In genomic region chr5:90484540-90484939, GRCh38 we compare ENCODE assay signal across 14 cellular contexts. TPM values are rescaled to one million over a fixed set of nuclear protein-coding genes. Genes with fewer than 3 reads are reported as not detected.
DNase-seq lines count a peak whose midpoint lies in the region; ATAC-seq and TF ChIP-seq lines count a peak whose summit lies in the region.
"Had no signal": no experiment of that assay in that cellular context is flagged by ENCODE, and none has a peak within 500 bp of the region (broad histone marks: within the 10 kb centered on the region; RNA-seq: fewer than 3 reads in every experiment).

No MANE protein-coding gene starts in this region.

- peak overlapping the region; percentile 70 for H3K27ac ChIP-seq in VCaP
- no peak overlapping the region for H3K27ac ChIP-seq in endodermal cell (ENCODE audit: low read depth, low read length)
- H3K27ac ChIP-seq in mesendoderm (ENCODE audit: low read depth, low read length): no peak overlapping the region
- H3K27ac ChIP-seq: BLaER1 had no signal

- no peak overlapping the region for H4K8ac ChIP-seq in mesendoderm (ENCODE audit: low read depth, low read length)

- TF ChIP-seq CTCF in VCaP (conservative IDR thresholded peaks at IDR 0.05): no peak
- TF ChIP-seq CTCF in endodermal cell (conservative IDR thresholded peaks at IDR 0.05): no peak

- H3K18ac ChIP-seq in mesendoderm (ENCODE audit: low read length): no peak overlapping the region

- H3K27me3 Mint-ChIP-seq in endodermal cell (ENCODE audit: insufficient read depth): no peaks in the 10 kb centered on the region
- H3K27me3 Mint-ChIP-seq in activated T-cell treated with anti-CD3 and anti-CD28 coated beads, Interleukin-2, amount 50 U/mL, for 72 hours (ENCODE audit: low read depth): no peaks in the 10 kb centered on the region
- H3K27me3 Mint-ChIP-seq: CD8-positive, alpha-beta memory T cell had no signal

- H3K9me3 ChIP-seq in endodermal cell (ENCODE audit: control insufficient read depth, low read length): no peaks in the 10 kb centered on the region
- H3K9me3 ChIP-seq: BLaER1, Caco-2 had no signal

- no peaks in the 10 kb centered on the region for H3K9me3 Mint-ChIP-seq in endodermal cell
- no peaks in the 10 kb centered on the region for H3K9me3 Mint-ChIP-seq in activated T-cell treated with anti-CD3 and anti-CD28 coated beads, Interleukin-2, amount 50 U/mL, for 72 hours
- H3K9me3 Mint-ChIP-seq: CD8-positive, alpha-beta memory T cell had no signal

- no peak overlapping the region for H2BK120ac ChIP-seq in mesendoderm (ENCODE audit: low read depth, low read length)

- DNase-seq in EL (peak; percentile 69), endodermal cell (no peak), mesendoderm (peak; percentile 38), cortex of kidney (lab: John Stamatoyannopoulos, UW) (no peak)
- no peak for DNase-seq in activated T-cell treated with anti-CD3 and anti-CD28 coated beads, Interleukin-2, amount 50 U/mL, for 72 hours
- DNase-seq: 8988T; AML-193; Caco-2; CD8-positive, alpha-beta memory T cell; DND-41 had no signal

- no peaks in the 10 kb centered on the region for H3K4me1 Mint-ChIP-seq in endodermal cell
- no peaks in the 10 kb centered on the region for H3K4me1 Mint-ChIP-seq in activated T-cell treated with anti-CD3 and anti-CD28 coated beads, Interleukin-2, amount 50 U/mL, for 72 hours (ENCODE audit: low read depth)
- H3K4me1 Mint-ChIP-seq: CD8-positive, alpha-beta memory T cell had no signal

- no peak overlapping the region for H3K4me3 ChIP-seq in endodermal cell (ENCODE audit: low read length)
- H3K4me3 ChIP-seq in mesendoderm (ENCODE audit: low read length): no peak overlapping the region
- H3K4me3 ChIP-seq: BLaER1 had no signal

- H3K4me2 ChIP-seq in mesendoderm (ENCODE audit: low read length): no peak overlapping the region
- H3K4me2 ChIP-seq: BLaER1 had no signal

- H2BK5ac ChIP-seq in mesendoderm (ENCODE audit: low read length): no peak overlapping the region

- H3K27me3 ChIP-seq in endodermal cell (ENCODE audit: control insufficient read depth, insufficient read depth, low read length, poor library complexity, severe bottlenecking): no peaks in the 10 kb centered on the region
- H3K27me3 ChIP-seq in mesendoderm (ENCODE audit: insufficient read depth, low read length, poor library complexity): no peaks in the 10 kb centered on the region
- H3K27me3 ChIP-seq: BLaER1 had no signal

- H3K4ac ChIP-seq in mesendoderm (ENCODE audit: low read depth, low read length): no peak overlapping the region

- H3K36me3 Mint-ChIP-seq in endodermal cell (ENCODE audit: low read depth): peaks cover 12% of the 10 kb centered on the region
- H3K36me3 Mint-ChIP-seq in activated T-cell treated with anti-CD3 and anti-CD28 coated beads, Interleukin-2, amount 50 U/mL, for 72 hours (ENCODE audit: insufficient read depth in 2 of 2): peaks cover 0 to 7% of the 10 kb centered on the region in 2 donors
- H3K36me3 Mint-ChIP-seq: CD8-positive, alpha-beta memory T cell had no signal

- H3K79me1 ChIP-seq in mesendoderm (ENCODE audit: low read length): peaks cover 1% of the 10 kb centered on the region

- H3K56ac ChIP-seq in mesendoderm (ENCODE audit: low read length): no peak overlapping the region

- H3K36me3 ChIP-seq in endodermal cell (ENCODE audit: control insufficient read depth, insufficient read depth, low read length): no peaks in the 10 kb centered on the region
- no peaks in the 10 kb centered on the region for H3K36me3 ChIP-seq in mesendoderm (ENCODE audit: control insufficient read depth, insufficient read depth, low read length)

- no peak for ATAC-seq in activated T-cell treated with anti-CD3 and anti-CD28 coated beads, Interleukin-2, amount 50 U/mL, for 72 hours (replicated peaks in 1 of 2)
- ATAC-seq in HG03521 (IDR thresholded peaks at IDR 0.05; ENCODE audit: unreplicated experiment): no peak
- ATAC-seq: HCT116 had no signal

- H3K23ac ChIP-seq in mesendoderm (ENCODE audit: low read length): no peak overlapping the region

- H3K4me3 Mint-ChIP-seq in endodermal cell: no peak overlapping the region
- no peak overlapping the region for H3K4me3 Mint-ChIP-seq in activated T-cell treated with anti-CD3 and anti-CD28 coated beads, Interleukin-2, amount 50 U/mL, for 72 hours
- H3K4me3 Mint-ChIP-seq: CD8-positive, alpha-beta memory T cell had no signal

- H2BK15ac ChIP-seq in mesendoderm (replicated peaks; ENCODE audit: low read depth): no peak overlapping the region

- H3K79me2 ChIP-seq in mesendoderm (ENCODE audit: control insufficient read depth, insufficient read depth, low read length): no peaks in the 10 kb centered on the region

- H2AK5ac ChIP-seq in mesendoderm (ENCODE audit: low read length): no peak overlapping the region

- H4K5ac ChIP-seq in mesendoderm (ENCODE audit: low read length): no peak overlapping the region

- H3K9ac ChIP-seq in endodermal cell (ENCODE audit: extremely low read depth, low read length, poor library complexity, severe bottlenecking) (no peak overlapping the region), mesendoderm (ENCODE audit: low read length) (no peak overlapping the region)
- H3K9ac ChIP-seq: BLaER1 had no signal

- no peaks in the 10 kb centered on the region for H3K4me1 ChIP-seq in endodermal cell (ENCODE audit: control insufficient read depth, insufficient read depth, low read length)
- H3K4me1 ChIP-seq in mesendoderm (ENCODE audit: control insufficient read depth, low read depth, low read length): no peaks in the 10 kb centered on the region
- H3K4me1 ChIP-seq: BLaER1 had no signal

- peak overlapping the region; percentile 24 for H3K27ac Mint-ChIP-seq in endodermal cell
- H3K27ac Mint-ChIP-seq in activated T-cell treated with anti-CD3 and anti-CD28 coated beads, Interleukin-2, amount 50 U/mL, for 72 hours: no peak overlapping the region
- H3K27ac Mint-ChIP-seq: CD8-positive, alpha-beta memory T cell had no signal

- WGBS in endodermal cell (ENCODE audit: insufficient coverage in 1 of 2, insufficient read length in 1 of 2), 2 experiments: 72 to 88% methylated on average over 3 of the region's 3 CpGs
- WGBS in mesendoderm (ENCODE audit: extremely low coverage, insufficient coverage, low lambda C conversion rate): no CpG with 5 or more reads among the region's 3 CpGs

RNA-seq across cellular contexts. Expression of gene POLR3G, which starts 9.9 kb away (rescaled TPM):
- 10 to 100 TPM in 1 of 2 donors, 1 to 10 TPM in 1; 6.3 to 16.4 TPM for total RNA-seq in endodermal cell
- 9.6 TPM for polyA plus RNA-seq in endodermal cell (2013, experiment 1 of 2)
- 7.3 TPM for polyA plus RNA-seq in endodermal cell (2013, experiment 2 of 2)
- polyA plus RNA-seq in mesendoderm (2013, experiment 1 of 2): 113 TPM
- 122 TPM for polyA plus RNA-seq in mesendoderm (2013, experiment 2 of 2)
- total RNA-seq in activated T-cell treated with anti-CD3 and anti-CD28 coated beads, Interleukin-2, amount 50 U/mL, for 72 hours: 1 to 10 TPM; 4.5 to 6.3 TPM

RNA-seq across cellular contexts. Expression of gene MBLAC2, which starts 10.0 kb away (rescaled TPM):
- total RNA-seq in endodermal cell: 1 to 10 TPM; 3.5 to 5.0 TPM
- polyA plus RNA-seq in endodermal cell (2013, experiment 1 of 2): 4.5 TPM
- polyA plus RNA-seq in endodermal cell (2013, experiment 2 of 2): 4.4 TPM
- polyA plus RNA-seq in mesendoderm (2013, experiment 1 of 2): 3.5 TPM
- 3.6 TPM for polyA plus RNA-seq in mesendoderm (2013, experiment 2 of 2)
- total RNA-seq in activated T-cell treated with anti-CD3 and anti-CD28 coated beads, Interleukin-2, amount 50 U/mL, for 72 hours: 1 to 10 TPM; 5.4 to 6.0 TPM

RNA-seq across cellular contexts. Expression of gene LYSMD3, which starts 44.8 kb away (rescaled TPM):
- total RNA-seq in endodermal cell: 10 to 100 TPM; 18.2 to 18.7 TPM
- 11.3 TPM for polyA plus RNA-seq in endodermal cell (2013, experiment 1 of 2)
- 14.1 TPM for polyA plus RNA-seq in endodermal cell (2013, experiment 2 of 2)
- polyA plus RNA-seq in mesendoderm (2013, experiment 1 of 2): 9.7 TPM
- 9.6 TPM for polyA plus RNA-seq in mesendoderm (2013, experiment 2 of 2)
- total RNA-seq in activated T-cell treated with anti-CD3 and anti-CD28 coated beads, Interleukin-2, amount 50 U/mL, for 72 hours: 10 to 100 TPM; 16.0 to 17.1 TPM

Comparison
In these comparisons a context has a peak if more than half of its experiments do, and no peak if none do; other contexts are left out.
1. DNase-seq: peak in EL (single experiment) and mesendoderm (single experiment); none in endodermal cell (single experiment), cortex of kidney (single experiment) and activated T-cell treated with anti-CD3 and anti-CD28 coated beads, Interleukin-2, amount 50 U/mL, for 72 hours (0 of 2).